Comparison of ENCODE assay signal across 15 cellular contexts in genomic region chr2:22450831-22451230, GRCh38.
A peak's percentile ranks its signal among the peaks of the same experiment; 100 is the strongest.
DNase-seq lines count a peak whose midpoint lies in the region; TF ChIP-seq lines count a peak whose summit lies in the region.
"Had no signal": no experiment of that assay in that cellular context is flagged by ENCODE, and none has a peak within 500 bp of the region (broad histone marks: within the 10 kb centered on the region; RNA-seq: fewer than 3 reads in every experiment).

No MANE protein-coding gene starts in this region.

- peak; percentile 50 for DNase-seq in NCI-H1105 (lab: John Stamatoyannopoulos, UW)
- peak; percentile 56 for DNase-seq in NCI-H748 (lab: John Stamatoyannopoulos, UW; ENCODE audit: unreplicated experiment)
- DNase-seq in head of caudate nucleus: peak; percentile 10 to 89 (median 65)
- peak; percentile 56 for DNase-seq in sigmoid colon
- DNase-seq in NCI-H2029 (lab: John Stamatoyannopoulos, UW): no peak
- DNase-seq in effector CD4-positive, alpha-beta T cell: no peak
- DNase-seq in HT-29 (ENCODE audit: low spot score): no peak
- DNase-seq: activated CD4-positive, alpha-beta T cell treated with anti-CD3 and anti-CD28 coated beads for 36 hours; activated CD8-positive, alpha-beta memory T cell treated with anti-CD3 and anti-CD28 coated beads, Interleukin-2, amount 10 ng/mL, durations not matched to agents 7 days and 5 days; NCI-H1436; NCI-H524; ovary; stimulated activated CD4-positive, alpha-beta T cell treated with anti-CD3 and anti-CD28 coated beads, Interleukin-4, amount 100 ng/mL, for 1 hour had no signal

- no peak for TF ChIP-seq POLR2A in sigmoid colon (IDR thresholded peaks at IDR 0.05)

- no peak overlapping the region for H3K4me3 ChIP-seq in sigmoid colon
- H3K4me3 ChIP-seq: cardiac muscle cell, esophagus muscularis mucosa, ovary had no signal

- no peaks in the 10 kb centered on the region for H3K27me3 ChIP-seq in sigmoid colon
- H3K27me3 ChIP-seq: cardiac muscle cell, esophagus muscularis mucosa, ovary had no signal

- H3K36me3 ChIP-seq in sigmoid colon: no peaks in the 10 kb centered on the region
- H3K36me3 ChIP-seq: cardiac muscle cell, esophagus muscularis mucosa, ovary had no signal

- H3K4me1 ChIP-seq in sigmoid colon: peaks cover 0 to 14% (median 2%) of the 10 kb centered on the region in 4 donors
- H3K4me1 ChIP-seq: esophagus muscularis mucosa had no signal

- no peak overlapping the region for H3K27ac ChIP-seq in sigmoid colon
- H3K27ac ChIP-seq: cardiac muscle cell, esophagus muscularis mucosa, ovary had no signal

- no peaks in the 10 kb centered on the region for H3K9me3 ChIP-seq in sigmoid colon
- H3K9me3 ChIP-seq: esophagus muscularis mucosa, ovary had no signal

- whole genome bisulfite sequencing in sigmoid colon, 2 donors: 35 to 66% methylated on average over 8 of the region's 8 CpGs

- intact Hi-C loops in head of caudate nucleus (cut with DNase I): no loop called here
- intact Hi-C loops in sigmoid colon (cut with DNase I): no loop called here

- no peak for TF ChIP-seq CTCF in sigmoid colon (IDR thresholded peaks at IDR 0.05)

- no peak for TF ChIP-seq EP300 in sigmoid colon (IDR thresholded peaks at IDR 0.05)

Comparison
In these comparisons a context has a peak if more than half of its experiments do, and no peak if none do; other contexts are left out.
1. DNase-seq: peak in NCI-H1105 (single experiment), NCI-H748 (single experiment), head of caudate nucleus (42 of 42) and sigmoid colon (single experiment); none in NCI-H2029 (single experiment), effector CD4-positive, alpha-beta T cell (single experiment) and HT-29 (single experiment).